8 cellular contexts compared by ENCODE assay signal in the genomic region with DNA sequence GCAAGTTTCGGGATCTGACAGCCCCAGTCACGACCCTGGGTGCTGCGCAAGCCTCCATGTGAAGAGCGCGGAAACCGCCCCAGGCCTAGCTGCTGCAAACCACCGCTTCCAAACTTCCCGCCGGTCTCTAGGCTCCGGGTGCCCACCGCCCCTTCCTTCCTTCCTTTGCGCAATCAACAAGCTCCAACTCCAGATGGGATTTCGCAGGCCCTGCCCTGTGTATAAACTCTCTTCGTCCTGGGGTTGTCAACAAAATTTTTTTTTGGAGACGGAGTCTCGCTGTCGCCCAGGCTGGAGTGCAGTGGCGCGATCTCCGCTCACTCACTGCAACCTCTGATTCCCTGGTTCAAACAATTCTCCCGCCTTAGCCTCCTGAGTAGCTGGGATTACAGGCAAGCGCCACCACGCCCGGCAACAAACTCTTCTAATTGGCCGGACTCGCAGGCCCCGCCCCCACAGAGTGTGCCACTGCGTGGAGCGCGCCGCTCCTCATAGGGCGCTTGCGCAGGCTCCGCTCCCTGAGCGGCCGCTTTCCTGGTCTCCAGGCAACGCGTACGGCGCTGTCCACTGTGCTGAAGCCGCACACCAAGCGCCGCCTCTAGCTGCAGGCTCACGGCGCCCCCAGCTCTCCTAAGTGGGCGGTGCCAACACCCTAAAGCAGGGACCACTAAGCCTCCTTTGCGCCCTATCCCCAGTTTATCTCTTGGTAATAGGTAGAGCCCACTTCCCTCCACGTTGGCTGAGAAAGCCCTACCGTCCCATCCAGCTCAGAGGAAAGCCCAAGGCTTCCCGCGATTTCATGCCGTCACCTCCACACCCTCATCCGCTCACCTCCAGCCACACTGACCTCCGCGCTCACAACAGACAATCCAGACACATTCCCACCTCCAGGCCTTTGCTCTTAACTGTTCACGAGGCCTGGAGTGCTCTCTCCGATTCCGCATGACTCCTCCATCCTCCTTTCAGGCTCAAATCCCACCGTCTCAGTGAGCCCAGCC.
A peak's percentile ranks its signal among the peaks of the same experiment; 100 is the strongest.
DNase-seq lines count a peak whose midpoint lies in the region; ATAC-seq and TF ChIP-seq lines count a peak whose summit lies in the region.

No MANE protein-coding gene starts in this region.

- CTCF ChIA-PET in GM10248 (lab: Yijun Ruan, JAX) = interaction anchor here (0.7 to 10.1 kb wide), 6 partner anchors 9 to 169 kb away, joined by 3 to 161 read pairs (median 4); no protein-coding TSS in a partner anchor

- peaks cover 15% of the 10 kb centered on the region for H3K36me3 Mint-ChIP-seq in central memory CD8-positive, alpha-beta T cell (ENCODE audit: insufficient read depth)

- peak; percentile 95 for DNase-seq in GM10248 (ENCODE audit: extremely low spot score)
- peak; percentile 90 to 98 for DNase-seq in NCI-H446 (lab: John Stamatoyannopoulos, UW)
- peak; percentile 79 for DNase-seq in activated CD4-positive, alpha-beta T cell treated with anti-CD3 and anti-CD28 coated beads for 1 hour
- DNase-seq in central memory CD8-positive, alpha-beta T cell (ENCODE audit: low spot score in 2 of 2) = peak; percentile 71 to 78
- DNase-seq in islet precursor cell = peak; percentile 99
- DNase-seq in stimulated activated CD4-positive, alpha-beta T cell treated with anti-CD3 and anti-CD28 coated beads, Interleukin-15, amount 100 ng/mL, for 24 hours = peak; percentile 95

- no peaks in the 10 kb centered on the region for H3K9me3 Mint-ChIP-seq in central memory CD8-positive, alpha-beta T cell

- H3K4me3 Mint-ChIP-seq in central memory CD8-positive, alpha-beta T cell = peak overlapping the region; percentile 79

- H3K27ac Mint-ChIP-seq in central memory CD8-positive, alpha-beta T cell (ENCODE audit: low read depth) = peak overlapping the region; percentile 56

- peaks cover 14% of the 10 kb centered on the region for H3K4me1 Mint-ChIP-seq in central memory CD8-positive, alpha-beta T cell

- no peak for TF ChIP-seq CTCF in GM10248 (IDR thresholded peaks at IDR 0.05; ENCODE audit: control extremely low read depth, extremely low read depth, low read depth, missing control alignments)

- POLR2A ChIA-PET in GM10248 (lab: Yijun Ruan, JAX) = interaction anchor here (0.7 kb wide), 1 partner anchor 46 kb away, joined by 5 read pairs; no protein-coding TSS in a partner anchor

- H3K27me3 Mint-ChIP-seq in central memory CD8-positive, alpha-beta T cell = no peaks in the 10 kb centered on the region

- ATAC-seq in HG03135 (IDR thresholded peaks at IDR 0.05; ENCODE audit: unreplicated experiment) (peak; percentile 73), GM21526 (IDR thresholded peaks at IDR 0.05; ENCODE audit: low FRiP score, unreplicated experiment) (no peak)
- ATAC-seq in central memory CD8-positive, alpha-beta T cell (replicated peaks; ENCODE audit: extremely low read depth, poor library complexity, severe bottlenecking) = peak; percentile 90
